Comparison of ENCODE assay signal across 8 cellular contexts in genomic region chr17:73092518-73093135, GRCh38. TPM values are rescaled to one million over a fixed set of nuclear protein-coding genes. Genes with fewer than 3 reads are reported as not detected.
DNase-seq lines count a peak whose midpoint lies in the region; ATAC-seq and TF ChIP-seq lines count a peak whose summit lies in the region.

SLC39A11 (minus strand) TSS chr17:73092688; CDS start chr17:73088764, 3,924 bp downstream.

- no peak for TF ChIP-seq POLR2A in uterus (IDR thresholded peaks at IDR 0.05)

- peaks cover 14% of the 10 kb centered on the region for H3K27me3 Mint-ChIP-seq in T-helper 17 cell

- H3K27ac Mint-ChIP-seq in T-helper 17 cell, result peak within 1 kb of the TSS; percentile 90

- no peak for TF ChIP-seq CTCF in GM13977 (IDR thresholded peaks at IDR 0.05; ENCODE audit: extremely low read depth, insufficient read depth, missing control alignments)
- TF ChIP-seq CTCF in right atrium auricular region (IDR thresholded peaks at IDR 0.05), result peak in 1 of 2 donors; percentile 19
- TF ChIP-seq CTCF in uterus (IDR thresholded peaks at IDR 0.05), result peak in 1 of 4 experiments; percentile 14

- no peaks in the 10 kb centered on the region for H3K9me3 ChIP-seq in T-helper 17 cell (ENCODE audit: control insufficient read depth, low read length, poor library complexity, severe bottlenecking)
- H3K9me3 ChIP-seq in right atrium auricular region, result no peaks in the 10 kb centered on the region
- H3K9me3 ChIP-seq in uterus, result no peaks in the 10 kb centered on the region

- ATAC-seq in HG02870 (IDR thresholded peaks at IDR 0.05; ENCODE audit: unreplicated experiment), result peak; percentile 98
- peak; percentile 99 for ATAC-seq in T-helper 17 cell

- in situ Hi-C loops in GM13977 (cut with MboI; ENCODE audit: low pct_unique_long_range_greater_than_20kb, low sequenced_read_pairs, unreplicated experiment), result no loop called here

- H3K4me1 ChIP-seq in right atrium auricular region, result peaks cover 0 to 22% of the 10 kb centered on the region in 2 donors
- H3K4me1 ChIP-seq in uterus, result peaks cover 0 to 3% of the 10 kb centered on the region in 2 donors

- peaks cover 3% of the 10 kb centered on the region for H3K36me3 Mint-ChIP-seq in T-helper 17 cell (ENCODE audit: low read depth)

- H3K27me3 ChIP-seq in right atrium auricular region (no peaks in the 10 kb centered on the region), uterus (no peaks in the 10 kb centered on the region)

- H3K4me3 Mint-ChIP-seq in T-helper 17 cell, result peak within 1 kb of the TSS; percentile 99

- H3K36me3 ChIP-seq in right atrium auricular region, result no peaks in the 10 kb centered on the region
- no peaks in the 10 kb centered on the region for H3K36me3 ChIP-seq in uterus

- peak within 1 kb of the TSS; percentile 86 for H3K27ac ChIP-seq in angular gyrus (ENCODE audit: low read depth, low read length)
- H3K27ac ChIP-seq in right atrium auricular region, result peak within 1 kb of the TSS; percentile 59 to 67
- H3K27ac ChIP-seq in uterus, result peak within 1 kb of the TSS; percentile 62 to 74

- DNase-seq in GM13977 (ENCODE audit: low spot score), result peak; percentile 90
- DNase-seq in NCI-H146 treated with DMSO at 0.1 percent for 48 hours (lab: John Stamatoyannopoulos, UW; ENCODE audit: unreplicated experiment), result peak; percentile 89
- peak; percentile 80 to 83 (median 81) for DNase-seq in T-helper 17 cell
- DNase-seq in right atrium auricular region (ENCODE audit: low spot score), result peak; percentile 90
- DNase-seq in pulmonary artery endothelial cell (ENCODE audit: low read depth, low spot score), result peak; percentile 66
- peak; percentile 89 to 92 for DNase-seq in uterus

- intact Hi-C loops in uterus (cut with DNase I; ENCODE audit: low total_unique reads), result no loop called here

- H3K4me1 Mint-ChIP-seq in T-helper 17 cell, result peaks cover 37% of the 10 kb centered on the region

- peak within 1 kb of the TSS; percentile 70 to 75 for H3K4me3 ChIP-seq in right atrium auricular region
- peak within 1 kb of the TSS; percentile 61 to 74 for H3K4me3 ChIP-seq in uterus

RNA-seq across cellular contexts. Expression of gene SLC39A11, which starts in this region (rescaled TPM):
- total RNA-seq in T-helper 17 cell (10 to 100 TPM; 23.3 to 32.5 TPM), right atrium auricular region (10 to 100 TPM in 1 of 2 donors, 1 to 10 TPM in 1; 7.4 to 15.5 TPM), pulmonary artery endothelial cell (14.2 and 15.3 TPM in 2 replicates), uterus (10 to 100 TPM in 3 of 4 donors, 1 to 10 TPM in 1; 5.4 to 56.2 (median 21.0) TPM)

Comparison
In these comparisons a context has a peak if more than half of its experiments do, and no peak if none do; other contexts are left out.
1. Peak in every context shown above with its lines: DNase-seq, ATAC-seq, H3K4me3 ChIP-seq and H3K27ac ChIP-seq.